Comparison of ENCODE assay signal across 4 cellular contexts in the genomic region with DNA sequence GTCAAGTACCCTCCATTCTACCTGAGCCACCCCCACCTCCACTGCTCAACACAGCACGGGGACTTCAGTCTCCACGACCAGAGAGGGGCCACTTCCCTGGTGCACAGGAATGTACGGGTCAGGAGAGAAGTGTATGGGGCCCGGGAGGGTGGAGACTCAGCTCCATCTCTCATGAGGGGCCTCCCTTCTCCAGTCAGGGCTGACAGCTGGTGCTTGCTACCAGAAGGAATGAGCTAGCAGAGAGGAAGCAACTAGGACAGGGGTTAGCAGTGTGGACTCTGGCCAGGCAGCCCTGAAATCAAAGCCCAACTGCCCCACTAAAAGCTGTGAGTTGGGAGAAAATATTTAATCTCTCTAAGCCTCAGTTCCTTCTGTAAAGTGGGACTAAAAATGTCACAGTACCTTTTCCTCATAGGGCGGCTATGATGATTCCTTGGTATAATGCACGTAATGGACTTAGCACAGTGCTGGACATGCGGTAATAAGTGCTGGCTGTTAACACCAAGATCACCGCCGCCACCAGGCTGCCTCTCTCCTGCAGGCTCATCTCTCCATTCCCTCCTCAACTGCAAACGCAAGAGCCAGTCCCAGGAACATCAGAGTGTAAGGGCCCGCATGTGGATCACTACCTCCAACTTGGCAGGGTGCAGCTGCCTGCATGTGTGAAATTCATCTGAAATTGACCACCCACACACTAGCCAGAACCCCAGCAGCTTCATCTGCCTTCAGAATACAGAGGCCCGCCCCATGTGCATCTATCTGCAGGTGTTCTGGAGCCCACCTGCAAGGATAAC.
A peak's percentile ranks its signal among the peaks of the same experiment; 100 is the strongest.
TF ChIP-seq lines count a peak whose summit lies in the region.

No MANE protein-coding gene starts in this region.

TF ChIP-seq in A549, 52 proteins besides CTCF, POLR2A, EP300 and RAD21:
- no peak for TF ChIP-seq MAFK (IDR thresholded peaks at IDR 0.05; ENCODE audit: partially characterized antibody)

TF ChIP-seq in IMR-90, 13 proteins besides CTCF, POLR2A, EP300 and RAD21:
- TF ChIP-seq CHD1 (IDR thresholded peaks at IDR 0.05; ENCODE audit: low read depth, low read length) = peak; percentile 26; the same call in 1 of the 2 replicates
- TF ChIP-seq, protein P1, sequence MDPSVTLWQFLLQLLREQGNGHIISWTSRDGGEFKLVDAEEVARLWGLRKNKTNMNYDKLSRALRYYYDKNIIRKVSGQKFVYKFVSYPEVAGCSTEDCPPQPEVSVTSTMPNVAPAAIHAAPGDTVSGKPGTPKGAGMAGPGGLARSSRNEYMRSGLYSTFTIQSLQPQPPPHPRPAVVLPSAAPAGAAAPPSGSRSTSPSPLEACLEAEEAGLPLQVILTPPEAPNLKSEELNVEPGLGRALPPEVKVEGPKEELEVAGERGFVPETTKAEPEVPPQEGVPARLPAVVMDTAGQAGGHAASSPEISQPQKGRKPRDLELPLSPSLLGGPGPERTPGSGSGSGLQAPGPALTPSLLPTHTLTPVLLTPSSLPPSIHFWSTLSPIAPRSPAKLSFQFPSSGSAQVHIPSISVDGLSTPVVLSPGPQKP (IDR thresholded peaks at IDR 0.05; ENCODE audit: borderline replicate concordance, low read depth, low read length) = no peak

TF ChIP-seq in endothelial cell of umbilical vein, 7 proteins besides CTCF, POLR2A, EP300 and RAD21:
- TF ChIP-seq EZH2 (IDR thresholded peaks at IDR 0.05; ENCODE audit: borderline replicate concordance, low read depth, low read length, severe bottlenecking) (no peak), MAX (IDR thresholded peaks at IDR 0.05; ENCODE audit: insufficient read depth, insufficient read length) (no peak), GATA2 (IDR thresholded peaks at IDR 0.05; ENCODE audit: insufficient read depth, insufficient read length, low read depth, low read length) (no peak), FOS (IDR thresholded peaks at IDR 0.05; ENCODE audit: borderline replicate concordance, insufficient read depth, low read length) (no peak), POLR2AphosphoS5 (IDR thresholded peaks at IDR 0.05; ENCODE audit: insufficient read depth, low read depth, low read length) (no peak), JUN (IDR thresholded peaks at IDR 0.05; ENCODE audit: borderline replicate concordance, insufficient read depth, insufficient read length, low read depth) (no peak), MYC (IDR thresholded peaks at IDR 0.05; ENCODE audit: low read depth, low read length) (no peak)

TF ChIP-seq in GM12891, 5 proteins besides CTCF, POLR2A, EP300 and RAD21:
- TF ChIP-seq POLR2AphosphoS5 (IDR thresholded peaks at IDR 0.05; ENCODE audit: low read depth, low read length) = no peak
- no peak for TF ChIP-seq SPI1 (IDR thresholded peaks at IDR 0.05; ENCODE audit: low read depth, low read length)
- TF ChIP-seq POU2F2 (IDR thresholded peaks at IDR 0.05; ENCODE audit: low read depth, low read length) = no peak
- TF ChIP-seq TAF1 (IDR thresholded peaks at IDR 0.05; ENCODE audit: low read depth, low read length) = no peak
- no peak for TF ChIP-seq PAX5 (IDR thresholded peaks at IDR 0.05; ENCODE audit: insufficient read depth, low read length, severe bottlenecking)
